11 cellular contexts compared by ENCODE assay signal in genomic region chr20:31515775-31516107, GRCh38. TPM values are rescaled to one million over a fixed set of nuclear protein-coding genes. Genes with fewer than 3 reads are reported as not detected.
DNase-seq lines count a peak whose midpoint lies in the region; ATAC-seq and TF ChIP-seq lines count a peak whose summit lies in the region.
"Had no signal": no experiment of that assay in that cellular context is flagged by ENCODE, and none has a peak within 500 bp of the region (broad histone marks: within the 10 kb centered on the region; RNA-seq: fewer than 3 reads in every experiment).

No MANE protein-coding gene starts in this region.

- TF ChIP-seq POLR2A in stomach (IDR thresholded peaks at IDR 0.05) (no peak), adrenal gland (IDR thresholded peaks at IDR 0.05) (no peak)

- 37 to 75% (median 53%) methylated on average over 3 of the region's 3 CpGs for WGBS in stomach, 5 donors
- WGBS in adrenal gland, 4 donors = 83 to 96% (median 88%) methylated on average over 3 of the region's 3 CpGs

- DNase-seq in activated CD4-positive, alpha-beta T cell treated with anti-CD3 and anti-CD28 coated beads for 36 hours = peak; percentile 41
- DNase-seq in activated CD4-positive, alpha-beta T cell treated with anti-CD3 and anti-CD28 coated beads, Interleukin-2, amount 50 U/mL, for 4 hours = no peak
- DNase-seq in RPMI8226 (peak; percentile 92), fibroblast of the aortic adventitia (ENCODE audit: low read depth) (no peak), stomach (no peak), kidney glomerular epithelial cell (lab: John Stamatoyannopoulos, UW) (no peak), adrenal gland (no peak)
- DNase-seq: NCI-H2227 treated with DMSO at 0.1 percent for 48 hours had no signal

- H3K4me1 Mint-ChIP-seq in activated CD4-positive, alpha-beta T cell treated with anti-CD3 and anti-CD28 coated beads for 36 hours = peaks cover 14% of the 10 kb centered on the region

- POLR2A ChIA-PET in activated CD4-positive, alpha-beta T cell treated with anti-CD3 and anti-CD28 coated beads for 36 hours (lab: Charles Lee) = no interaction called here

- ATAC-seq in activated CD4-positive, alpha-beta T cell treated with anti-CD3 and anti-CD28 coated beads for 36 hours = peak; percentile 23
- no peak for ATAC-seq in GM21367 (IDR thresholded peaks at IDR 0.05; ENCODE audit: unreplicated experiment)

- H3K36me3 ChIP-seq in stomach = peaks cover 0 to 31% (median 25%) of the 10 kb centered on the region in 4 donors
- H3K36me3 ChIP-seq in adrenal gland (replicated peaks in 1 of 2) = no peaks in the 10 kb centered on the region

- CTCF ChIA-PET in activated CD4-positive, alpha-beta T cell treated with anti-CD3 and anti-CD28 coated beads for 36 hours (lab: Charles Lee) = interaction anchor here (0.5 to 0.8 kb wide), 3 partner anchors 47 to 97 kb away, joined by 3 to 4 read pairs (median 3); no protein-coding TSS in a partner anchor

- peaks cover 13% of the 10 kb centered on the region for H3K36me3 Mint-ChIP-seq in activated CD4-positive, alpha-beta T cell treated with anti-CD3 and anti-CD28 coated beads for 36 hours (ENCODE audit: low read depth)

- H3K4me1 ChIP-seq in stomach (peaks cover 36 to 64% (median 55%) of the 10 kb centered on the region in 4 donors), adrenal gland (replicated peaks in 1 of 2) (peaks cover 17 to 46% of the 10 kb centered on the region in 2 donors)

- H3K27ac ChIP-seq in stomach (peak overlapping the region in 4 of 5 donors; percentile 88 to 92 (median 89)), adrenal gland (peak overlapping the region in 2 of 5 donors; percentile 62 to 81)

- no peaks in the 10 kb centered on the region for H3K9me3 Mint-ChIP-seq in activated CD4-positive, alpha-beta T cell treated with anti-CD3 and anti-CD28 coated beads for 36 hours (ENCODE audit: low read depth)
- H3K9me3 Mint-ChIP-seq: CD14-positive monocyte had no signal

- TF ChIP-seq CTCF in fibroblast of the aortic adventitia (IDR thresholded peaks at IDR 0.05; ENCODE audit: insufficient read depth, low read length) (no peak), stomach (IDR thresholded peaks at IDR 0.05) (no peak), adrenal gland (IDR thresholded peaks at IDR 0.05) (no peak)

- intact Hi-C loops in activated CD4-positive, alpha-beta T cell treated with anti-CD3 and anti-CD28 coated beads for 36 hours (cut with DNase I, micrococcal nuclease) = loop anchor here (2.0 kb wide), 2 partner anchors 31 to 97 kb away; a partner anchor contains a TSS
- intact Hi-C loops in stomach (cut with DNase I; ENCODE audit: low total_unique reads) (no loop called here), adrenal gland (cut with DNase I) (no loop called here)

- H3K27ac Mint-ChIP-seq in activated CD4-positive, alpha-beta T cell treated with anti-CD3 and anti-CD28 coated beads for 36 hours = no peak overlapping the region
- H3K27ac Mint-ChIP-seq: CD14-positive monocyte had no signal

- H3K27me3 Mint-ChIP-seq in activated CD4-positive, alpha-beta T cell treated with anti-CD3 and anti-CD28 coated beads for 36 hours = no peaks in the 10 kb centered on the region

- no peaks in the 10 kb centered on the region for H3K9me3 ChIP-seq in stomach
- H3K9me3 ChIP-seq in adrenal gland (replicated peaks in 1 of 3) = no peaks in the 10 kb centered on the region

- H3K4me3 ChIP-seq in fibroblast of the aortic adventitia (ENCODE audit: low read depth, low read length) (peak overlapping the region; percentile 98), stomach (peak overlapping the region; percentile 86 to 97 (median 92)), adrenal gland (peak overlapping the region in 1 of 4 donors; percentile 96)

- no peak overlapping the region for H3K4me3 Mint-ChIP-seq in activated CD4-positive, alpha-beta T cell treated with anti-CD3 and anti-CD28 coated beads for 36 hours
- H3K4me3 Mint-ChIP-seq: CD14-positive monocyte had no signal

- no peak for TF ChIP-seq EP300 in stomach (IDR thresholded peaks at IDR 0.05)

- H3K27me3 ChIP-seq in stomach (no peaks in the 10 kb centered on the region), adrenal gland (no peaks in the 10 kb centered on the region)

RNA-seq across cellular contexts. Expression of gene HM13, which starts 1.5 kb away (rescaled TPM):
- total RNA-seq in activated CD4-positive, alpha-beta T cell treated with anti-CD3 and anti-CD28 coated beads for 36 hours = 100 to 1,000 TPM; 108 to 111 TPM
- total RNA-seq in fibroblast of the aortic adventitia (ENCODE audit: low replicate concordance) (47.6 and 131 TPM in 2 replicates), stomach (100 to 1,000 TPM in 1 of 5 donors, 10 to 100 TPM in 4; 10.7 to 103 (median 56.9) TPM), adrenal gland (100 to 1,000 TPM in 6 of 8 donors, 10 to 100 TPM in 2; 80.5 to 356 (median 153) TPM)
- polyA plus RNA-seq in stomach (100 to 1,000 TPM; 119 to 181 (median 165) TPM), adrenal gland (100 to 1,000 TPM; 177 to 241 (median 236) TPM)

RNA-seq across cellular contexts. Expression of gene REM1, which starts 40.7 kb away (rescaled TPM):
- not detected for total RNA-seq in activated CD4-positive, alpha-beta T cell treated with anti-CD3 and anti-CD28 coated beads for 36 hours
- total RNA-seq in fibroblast of the aortic adventitia (ENCODE audit: low replicate concordance) = 0.16 TPM in 1 of 2 replicates, not detected in the other
- 1 to 10 TPM in 2 of 5 donors, not detected in 3; 1.3 to 1.6 TPM for total RNA-seq in stomach
- polyA plus RNA-seq in stomach = 1 to 10 TPM; 1.1 to 2.1 (median 1.1) TPM
- total RNA-seq in adrenal gland = 10 to 100 TPM in 1 of 8 donors, 1 to 10 TPM in 5, under 1 TPM in 2; 0.26 to 19.3 (median 2.5) TPM
- polyA plus RNA-seq in adrenal gland = 1 to 10 TPM in 2 of 3 donors, under 1 TPM in 1; 0.48 to 6.8 (median 3.4) TPM
- polyA plus RNA-seq: CD14-positive monocyte had no signal

RNA-seq across cellular contexts. Expression of gene DEFB124, which starts 40.8 kb away (rescaled TPM):
- not detected for total RNA-seq in activated CD4-positive, alpha-beta T cell treated with anti-CD3 and anti-CD28 coated beads for 36 hours
- not detected in 2 replicates for total RNA-seq in fibroblast of the aortic adventitia (ENCODE audit: low replicate concordance)
- 1 to 10 TPM in 1 of 5 donors, not detected in 4; 1.1 TPM for total RNA-seq in stomach
- under 1 TPM in 1 of 3 donors, not detected in 2; 0.28 TPM for polyA plus RNA-seq in stomach
- not detected for total RNA-seq in adrenal gland
- under 1 TPM in 1 of 3 donors, not detected in 2; 0.20 TPM for polyA plus RNA-seq in adrenal gland
- total RNA-seq: subcutaneous adipose tissue had no signal
- polyA plus RNA-seq: CD14-positive monocyte had no signal

Comparison
In these comparisons a context has a peak if more than half of its experiments do, and no peak if none do; other contexts are left out.
1. DNase-seq: peak in activated CD4-positive, alpha-beta T cell treated with anti-CD3 and anti-CD28 coated beads for 36 hours (single experiment) and RPMI8226 (single experiment); none in activated CD4-positive, alpha-beta T cell treated with anti-CD3 and anti-CD28 coated beads, Interleukin-2, amount 50 U/mL, for 4 hours (0 of 2), fibroblast of the aortic adventitia (single experiment), stomach (single experiment), kidney glomerular epithelial cell (single experiment) and adrenal gland (0 of 7).
2. intact Hi-C loops: an anchor here in activated CD4-positive, alpha-beta T cell treated with anti-CD3 and anti-CD28 coated beads for 36 hours (2.0 kb wide); none called in stomach and adrenal gland.